27 cellular contexts compared by ENCODE assay signal in the genomic region with DNA sequence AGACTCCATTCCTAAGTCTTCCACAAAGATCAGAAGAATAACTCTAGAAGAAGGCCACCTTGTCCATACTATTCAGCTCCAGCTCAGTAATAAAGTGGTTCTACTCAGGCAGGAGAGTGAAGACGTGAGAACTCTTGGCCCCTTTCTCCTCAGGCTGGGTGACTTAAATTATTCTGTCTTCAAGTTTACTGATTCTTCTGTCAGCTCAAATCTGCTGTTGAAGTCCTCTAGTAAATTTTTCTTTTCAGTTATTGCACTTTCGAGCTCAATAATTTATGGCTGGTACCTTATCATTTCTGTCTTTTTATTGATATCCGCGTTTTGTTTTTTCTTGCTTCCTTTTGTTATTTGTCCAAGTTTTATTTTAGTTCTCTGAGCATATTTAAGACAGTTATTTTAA.
"Had no signal": no experiment of that assay in that cellular context is flagged by ENCODE, and none has a peak within 500 bp of the region (broad histone marks: within the 10 kb centered on the region; RNA-seq: fewer than 3 reads in every experiment).

No MANE protein-coding gene starts in this region.

- FAIRE-seq: urothelium cell line had no signal

- H3K4me1 ChIP-seq: stomach, suprapubic skin, testis, thyroid gland, tibial artery, tibial nerve, transverse colon, upper lobe of left lung, upper lobe of right lung, uterus, vagina had no signal

- H3K9me3 ChIP-seq: suprapubic skin, testis, thoracic aorta, thyroid gland, transverse colon, upper lobe of right lung, uterus, vagina had no signal

- H3K36me3 ChIP-seq: stomach, suprapubic skin, thoracic aorta, thyroid gland, tibial artery, tibial nerve, transverse colon, upper lobe of left lung, upper lobe of right lung, uterus, vagina had no signal

- ATAC-seq: stimulated activated effector memory CD8-positive, alpha-beta T cell treated with anti-CD3 and anti-CD28 coated beads, Interleukin-12 subunit alpha, Interleukin-12 subunit beta, amount 100 ng/mL, for 72 hours; stimulated activated memory B cell treated with anti-CD40 and anti-IgM and Interleukin-4, amounts not matched to agents 10 μg/mL and 1 μg/mL and 100 μg/mL, for 72 hours; stimulated activated naive B cell treated with anti-CD40 and anti-IgM and Interleukin-4, amounts not matched to agents 10 μg/mL and 1 μg/mL and 100 μg/mL, for 72 hours; stimulated activated naive CD8-positive, alpha-beta T cell treated with anti-CD3 and anti-CD28 coated beads, Interleukin-15, amount 100 ng/mL, for 72 hours; stimulated activated naive CD8-positive, alpha-beta T cell treated with anti-CD3 and anti-CD28 coated beads, Interleukin-15, Interleukin-2, amounts not matched to agents 100 U/mL and 50 U/mL, for 24 hours; upper lobe of right lung had no signal

- H3K27me3 ChIP-seq: stomach, suprapubic skin, testis, thyroid gland, tibial artery, tibial nerve, transverse colon, upper lobe of left lung, upper lobe of right lung, uterus, vagina had no signal

- DNase-seq: stimulated activated CD4-positive, alpha-beta T cell treated with anti-CD3 and anti-CD28 coated beads, Interleukin-2, amount 100 ng/mL, for 48 hours; stimulated activated CD4-positive, alpha-beta T cell treated with anti-CD3 and anti-CD28 coated beads, Interleukin-4, amount 100 ng/mL, for 1 hour; stimulated activated CD4-positive, alpha-beta T cell treated with anti-CD3 and anti-CD28 coated beads, Interleukin-4, amount 100 ng/mL, for 24 hours; stimulated activated CD4-positive, alpha-beta T cell treated with anti-CD3 and anti-CD28 coated beads, Interleukin-4, amount 100 ng/mL, for 4 hours; stimulated activated CD8-positive, alpha-beta memory T cell treated with anti-CD3 and anti-CD28 coated beads, Interleukin-4, amount 100 ng/mL, for 48 hours; stimulated activated naive B cell treated with anti-CD40 and anti-IgM and Interleukin-4, amounts not matched to agents 10 μg/mL and 1 μg/mL and 100 μg/mL, for 72 hours; stimulated activated naive CD4-positive, alpha-beta T cell; stimulated activated naive CD4-positive, alpha-beta T cell treated with Interleukin-2 at 50 U/mL for 16 hours; stimulated activated naive CD8-positive, alpha-beta T cell treated with anti-CD3 and anti-CD28 coated beads, Interleukin-15, amount 100 ng/mL, for 72 hours; stimulated activated naive CD8-positive, alpha-beta T cell treated with anti-CD3 and anti-CD28 coated beads, Interleukin-15, Interleukin-2, amounts not matched to agents 100 U/mL and 50 U/mL, for 24 hours; stomach; substantia nigra; testis; thyroid gland; tibial artery; transverse colon; trophoblast cell; upper lobe of left lung; upper lobe of right lung; uterus had no signal

- H3K4me3 ChIP-seq: stomach, suprapubic skin, testis, thoracic aorta, thyroid gland, tibial artery, tibial nerve, transverse colon, upper lobe of left lung, upper lobe of right lung, uterus, vagina had no signal

- H3K27ac ChIP-seq: stomach, suprapubic skin, testis, thoracic aorta, thyroid gland, tibial artery, tibial nerve, transverse colon, upper lobe of left lung, upper lobe of right lung, uterus, vagina had no signal
